ENCODE assay signal across 10 cellular contexts in the genomic region with DNA sequence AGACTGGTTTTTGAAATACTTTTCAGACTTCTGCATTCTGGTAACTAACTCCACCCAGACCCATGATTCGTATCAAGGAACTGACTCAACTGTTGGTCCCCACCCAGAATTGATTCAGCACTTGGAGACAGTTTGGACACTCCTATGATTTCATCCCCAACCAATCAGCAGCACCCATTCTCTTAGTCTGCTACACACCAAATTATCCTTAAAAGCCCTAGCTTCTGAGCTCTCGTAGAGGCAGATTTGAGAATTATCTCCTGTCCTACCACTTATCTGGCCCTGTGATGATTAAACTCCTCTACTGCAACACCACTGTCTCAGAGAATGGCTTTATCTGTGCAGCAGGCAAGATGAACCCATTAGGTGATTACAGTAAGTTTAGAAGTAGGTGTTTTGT. TPM values are rescaled to one million over a fixed set of nuclear protein-coding genes. Genes with fewer than 3 reads are reported as not detected.
DNase-seq lines count a peak whose midpoint lies in the region; ATAC-seq, FAIRE-seq and TF ChIP-seq lines count a peak whose summit lies in the region.
"Had no signal": no experiment of that assay in that cellular context is flagged by ENCODE, and none has a peak within 500 bp of the region (broad histone marks: within the 10 kb centered on the region; RNA-seq: fewer than 3 reads in every experiment).

No MANE protein-coding gene starts in this region.

- no peak overlapping the region for H3K9ac ChIP-seq in Loucy (ENCODE audit: low read depth, low read length, poor library complexity, severe bottlenecking)

- TF ChIP-seq CTCF in Loucy (conservative IDR thresholded peaks at IDR 0.05; ENCODE audit: low read length) (no peak), bronchial epithelial cell (IDR thresholded peaks at IDR 0.05; ENCODE audit: insufficient read depth, low read length, severe bottlenecking) (no peak), mucosa of descending colon (IDR thresholded peaks at IDR 0.05) (no peak)

- H3K27me3 ChIP-seq in Loucy (ENCODE audit: insufficient read depth, low read length, poor library complexity, severe bottlenecking) (peaks cover 32% of the 10 kb centered on the region), bronchial epithelial cell (ENCODE audit: control insufficient read depth, insufficient read depth, low read length) (no peaks in the 10 kb centered on the region)

- no peaks in the 10 kb centered on the region for H3K79me2 ChIP-seq in Loucy (ENCODE audit: insufficient read depth, low read length)

- ATAC-seq in mucosa of descending colon, result peak; percentile 43

- peak overlapping the region; percentile 70 for H3K4me2 ChIP-seq in Loucy (ENCODE audit: low read depth, low read length, poor library complexity, severe bottlenecking)

- in situ Hi-C loops in ACHN (cut with HindIII; ENCODE audit: low pct_ligation_motif_present, low pct_unique_long_range_greater_than_20kb, low sequenced_read_pairs), result no loop called here

- H3K4me1 ChIP-seq in Loucy (ENCODE audit: insufficient read depth, low read length, poor library complexity, severe bottlenecking) (peaks cover 17% of the 10 kb centered on the region), mucosa of descending colon (ENCODE audit: low read depth) (no peaks in the 10 kb centered on the region)

- H3K9me2 ChIP-seq in Loucy (replicated peaks; ENCODE audit: low read depth, low read length), result no peaks in the 10 kb centered on the region

- no peak overlapping the region for H3K4me3 ChIP-seq in Loucy (ENCODE audit: low read length, poor library complexity, severe bottlenecking)
- no peak overlapping the region for H3K4me3 ChIP-seq in bronchial epithelial cell (ENCODE audit: low read depth, low read length)
- no peak overlapping the region for H3K4me3 ChIP-seq in mucosa of descending colon

- DNase-seq in NOMO-1 (lab: John Stamatoyannopoulos, UW; ENCODE audit: unreplicated experiment in 2 of 2), result peak; percentile 14 to 48
- no peak for DNase-seq in NOMO-1 treated with dmso at 0.1 percent for 144 hours (lab: John Stamatoyannopoulos, UW; ENCODE audit: unreplicated experiment)
- peak; percentile 91 for DNase-seq in bronchial epithelial cell (ENCODE audit: low read depth)
- no peak for DNase-seq in mucosa of descending colon
- DNase-seq in ACHN, result no peak
- no peak for DNase-seq in NCI-H2196 treated with DMSO at 0.1 percent for 48 hours (lab: John Stamatoyannopoulos, UW; ENCODE audit: unreplicated experiment)
- no peak for DNase-seq in NCI-H187 (lab: John Stamatoyannopoulos, UW)
- DNase-seq: NCI-H2029 treated with DMSO at 0.1 percent for 48 hours; stimulated activated CD4-positive, alpha-beta T cell treated with anti-CD3 and anti-CD28 coated beads, Interleukin-12 subunit alpha, Interleukin-12 subunit beta, amount 100 ng/mL, for 4 hours had no signal

- H2AFZ ChIP-seq in Loucy (ENCODE audit: low read length), result no peak overlapping the region

- no peaks in the 10 kb centered on the region for H4K20me1 ChIP-seq in Loucy (ENCODE audit: insufficient read depth, low read length, poor library complexity, severe bottlenecking)

- H3K9me3 ChIP-seq in Loucy (ENCODE audit: insufficient read depth, low read depth, low read length) (no peaks in the 10 kb centered on the region), mucosa of descending colon (peaks cover 4% of the 10 kb centered on the region)

- FAIRE-seq in bronchial epithelial cell (lab: Jason Lieb, UNC), result no peak

- intact Hi-C loops in mucosa of descending colon (cut with DNase I, micrococcal nuclease), result no loop called here

- H3F3A ChIP-seq in Loucy (ENCODE audit: low read depth), result peaks cover 8% of the 10 kb centered on the region; the same call in 1 of the 2 replicates

- no peaks in the 10 kb centered on the region for H3K36me3 ChIP-seq in Loucy (ENCODE audit: insufficient read depth, low read length)
- no peaks in the 10 kb centered on the region for H3K36me3 ChIP-seq in bronchial epithelial cell (ENCODE audit: control insufficient read depth, insufficient read depth, low read length)
- H3K36me3 ChIP-seq in mucosa of descending colon (ENCODE audit: low read depth), result no peaks in the 10 kb centered on the region

RNA-seq across cellular contexts. Expression of gene GSTO1, which starts 7.7 kb away (rescaled TPM):
- total RNA-seq in bronchial epithelial cell, result 75.8 and 158 TPM in 2 replicates
- total RNA-seq in mucosa of descending colon, result 10 to 100 TPM; 60.1 to 73.9 (median 62.9) TPM

RNA-seq across cellular contexts. Expression of gene CFAP43, which starts 14.8 kb away (rescaled TPM):
- total RNA-seq in bronchial epithelial cell (0.26 and 0.38 TPM in 2 replicates), mucosa of descending colon (under 1 TPM; 0.22 to 0.58 (median 0.32) TPM)

RNA-seq across cellular contexts. Expression of gene GSTO2, which starts 22.0 kb away (rescaled TPM):
- total RNA-seq in bronchial epithelial cell (24.7 and 29.2 TPM in 2 replicates), mucosa of descending colon (10 to 100 TPM in 2 of 3 donors, 1 to 10 TPM in 1; 5.4 to 19.7 (median 18.3) TPM)

Comparison
In these comparisons a context has a peak if more than half of its experiments do, and no peak if none do; other contexts are left out.
1. DNase-seq: peak in NOMO-1 (2 of 2) and bronchial epithelial cell (single experiment); none in NOMO-1 treated with dmso at 0.1 percent for 144 hours (single experiment), mucosa of descending colon (0 of 3), ACHN (single experiment), NCI-H2196 treated with DMSO at 0.1 percent for 48 hours (single experiment) and NCI-H187 (0 of 2).